8 cellular contexts compared by ENCODE assay signal in the genomic region with DNA sequence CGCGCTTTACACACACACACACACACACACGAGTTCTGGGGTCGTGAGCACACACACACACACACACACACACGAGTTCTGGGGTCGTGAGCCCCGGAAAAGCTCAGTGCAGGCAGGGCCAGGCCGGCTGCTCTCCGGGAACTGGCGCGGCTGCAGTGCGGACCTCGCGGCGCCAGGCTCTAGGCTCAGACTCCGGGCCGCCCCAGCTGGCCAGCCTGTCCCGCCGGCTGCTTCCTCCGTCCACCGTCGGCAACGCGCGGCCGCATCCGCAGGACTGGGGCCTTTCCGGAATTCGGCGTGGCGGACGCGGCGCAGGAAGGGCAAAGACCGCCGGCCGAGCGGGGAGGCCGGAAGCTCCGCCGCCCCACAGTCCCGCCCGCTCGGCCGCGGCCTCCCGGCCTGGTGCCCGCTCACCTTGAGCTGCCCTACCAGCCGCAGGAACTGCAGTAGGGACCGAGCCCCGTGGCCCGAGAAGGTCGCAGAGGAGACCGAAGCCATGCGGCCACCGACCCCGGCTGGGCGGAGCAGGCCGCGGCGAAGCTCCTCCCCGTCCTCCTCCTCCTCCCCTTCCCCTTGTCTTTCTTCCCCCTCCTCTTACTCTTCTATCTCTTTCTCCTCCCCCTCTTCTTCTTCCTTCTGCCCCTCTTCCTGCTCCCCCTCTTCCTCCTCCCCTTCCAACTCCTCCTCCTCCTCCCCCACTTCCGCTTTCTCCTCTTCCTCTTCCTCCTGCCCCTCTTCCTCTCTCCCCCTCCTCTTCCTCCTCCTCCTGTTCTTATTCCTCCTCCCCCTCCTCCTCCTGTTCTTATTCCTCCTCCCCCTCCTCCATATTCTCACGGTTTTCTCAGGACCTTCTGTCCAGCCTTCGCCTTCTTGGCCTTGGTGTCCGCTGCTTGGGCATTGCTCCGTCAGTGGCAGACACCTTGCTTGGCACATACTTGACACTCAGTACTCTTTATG. TPM values are rescaled to one million over a fixed set of nuclear protein-coding genes. Genes with fewer than 3 reads are reported as not detected.
DNase-seq lines count a peak whose midpoint lies in the region; ATAC-seq and TF ChIP-seq lines count a peak whose summit lies in the region.

A gene with protein sequence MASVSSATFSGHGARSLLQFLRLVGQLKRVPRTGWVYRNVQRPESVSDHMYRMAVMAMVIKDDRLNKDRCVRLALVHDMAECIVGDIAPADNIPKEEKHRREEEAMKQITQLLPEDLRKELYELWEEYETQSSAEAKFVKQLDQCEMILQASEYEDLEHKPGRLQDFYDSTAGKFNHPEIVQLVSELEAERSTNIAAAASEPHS (minus strand): TSS at position 533 of the 957 bp plus-strand sequence. CDS start 35 bp downstream, at position 498.

- no peaks in the 10 kb centered on the region for H3K9me3 ChIP-seq in SJCRH30 (replicated peaks)

- H3K4me1 ChIP-seq in SJCRH30 = no peaks in the 10 kb centered on the region

- peak; percentile 25 for TF ChIP-seq CTCF in type B pancreatic cell (conservative IDR thresholded peaks at IDR 0.05)

- peak within 1 kb of the TSS; percentile 80 for H3K27ac ChIP-seq in SJCRH30

- H3K4me3 ChIP-seq in SJCRH30 = peak within 1 kb of the TSS; percentile 94

- ATAC-seq in GM21360 (IDR thresholded peaks at IDR 0.05; ENCODE audit: unreplicated experiment) = peak; percentile 79

- H3K27ac Mint-ChIP-seq in activated naive CD4-positive, alpha-beta T cell treated with anti-CD3 and anti-CD28 coated beads, Interleukin-2, amount 10 ng/mL, durations not matched to agents 7 days and 5 days = peak within 1 kb of the TSS; percentile 88
- peak within 1 kb of the TSS; percentile 87 for H3K27ac Mint-ChIP-seq in type B pancreatic cell

- H3K36me3 Mint-ChIP-seq in activated naive CD4-positive, alpha-beta T cell treated with anti-CD3 and anti-CD28 coated beads, Interleukin-2, amount 10 ng/mL, durations not matched to agents 7 days and 5 days = peaks cover 33% of the 10 kb centered on the region
- H3K36me3 Mint-ChIP-seq in type B pancreatic cell = peaks cover 32% of the 10 kb centered on the region

- CTCF ChIA-PET in activated naive CD4-positive, alpha-beta T cell treated with anti-CD3 and anti-CD28 coated beads, Interleukin-2, amount 10 ng/mL, durations not matched to agents 7 days and 5 days (lab: Charles Lee) = interaction anchor here (0.5 to 1.3 kb wide), 2 partner anchors 12 to 452 kb away, joined by 3 to 4 read pairs; no protein-coding TSS in a partner anchor

- DNase-seq in DMS53 (lab: John Stamatoyannopoulos, UW) (peak; percentile 87), HT-29 (ENCODE audit: low spot score) (peak; percentile 65), SJCRH30 (peak; percentile 73 to 79), germinal center (ENCODE audit: low spot score) (peak; percentile 61), nucleus accumbens (lab: John Stamatoyannopoulos, UW) (peak in 39 of 56 donors; percentile 12 to 78 (median 41)), type B pancreatic cell (ENCODE audit: extremely low spot score, unreplicated experiment) (peak; percentile 83)
- peak; percentile 63 for DNase-seq in activated naive CD4-positive, alpha-beta T cell treated with anti-CD3 and anti-CD28 coated beads, Interleukin-2, amount 10 ng/mL, durations not matched to agents 7 days and 5 days

- peak within 1 kb of the TSS; percentile 82 for H3K4me3 Mint-ChIP-seq in activated naive CD4-positive, alpha-beta T cell treated with anti-CD3 and anti-CD28 coated beads, Interleukin-2, amount 10 ng/mL, durations not matched to agents 7 days and 5 days
- peak within 1 kb of the TSS; percentile 93 for H3K4me3 Mint-ChIP-seq in type B pancreatic cell

- H3K27me3 ChIP-seq in SJCRH30 = no peaks in the 10 kb centered on the region

- peaks cover under 1% of the 10 kb centered on the region for H3K27me3 Mint-ChIP-seq in activated naive CD4-positive, alpha-beta T cell treated with anti-CD3 and anti-CD28 coated beads, Interleukin-2, amount 10 ng/mL, durations not matched to agents 7 days and 5 days
- no peaks in the 10 kb centered on the region for H3K27me3 Mint-ChIP-seq in type B pancreatic cell

- H3K9me3 Mint-ChIP-seq in activated naive CD4-positive, alpha-beta T cell treated with anti-CD3 and anti-CD28 coated beads, Interleukin-2, amount 10 ng/mL, durations not matched to agents 7 days and 5 days = no peaks in the 10 kb centered on the region
- peaks cover 13% of the 10 kb centered on the region for H3K9me3 Mint-ChIP-seq in type B pancreatic cell

- H3K4me1 Mint-ChIP-seq in activated naive CD4-positive, alpha-beta T cell treated with anti-CD3 and anti-CD28 coated beads, Interleukin-2, amount 10 ng/mL, durations not matched to agents 7 days and 5 days = peaks cover 51% of the 10 kb centered on the region
- H3K4me1 Mint-ChIP-seq in type B pancreatic cell (ENCODE audit: unreplicated experiment) = peaks cover 28% of the 10 kb centered on the region

- H3K36me3 ChIP-seq in SJCRH30 = peaks cover 31% of the 10 kb centered on the region

RNA-seq across cellular contexts. Expression of the gene that starts here (rescaled TPM):
- 62.3 and 63.2 TPM in 2 replicates for total RNA-seq in HT-29 (2014; rRNA removed; shearing (Covaris generic))
- 61.7 and 62.8 TPM in 2 replicates for total RNA-seq in SJCRH30 (2014; rRNA removed; shearing (Covaris generic))
- 61.8 and 90.0 TPM in 2 replicates for total RNA-seq in type B pancreatic cell (ENCODE audit: low replicate concordance)

Comparison
In these comparisons a context has a peak if more than half of its experiments do, and no peak if none do; other contexts are left out.
1. Peak in every context shown above with its lines: DNase-seq, ATAC-seq, H3K4me3 ChIP-seq and H3K27ac ChIP-seq.